Comparison of ENCODE assay signal across 11 cellular contexts in genomic region chr12:120820885-120821510, GRCh38.
DNase-seq lines count a peak whose midpoint lies in the region; ATAC-seq, FAIRE-seq and TF ChIP-seq lines count a peak whose summit lies in the region.
"Had no signal": no experiment of that assay in that cellular context is flagged by ENCODE, and none has a peak within 500 bp of the region (broad histone marks: within the 10 kb centered on the region; RNA-seq: fewer than 3 reads in every experiment).

No MANE protein-coding gene starts in this region.

- peaks cover 0 to 4% of the 10 kb centered on the region in 2 experiments for H4K20me1 ChIP-seq in H1 (replicated peaks in 1 of 2; ENCODE audit: control insufficient read depth in 1 of 2, insufficient read depth in 2 of 2, low read length in 2 of 2)

- H2AFZ ChIP-seq in H1 (ENCODE audit: low read length) = no peak overlapping the region
- H2AFZ ChIP-seq: hepatocyte had no signal

- no peak overlapping the region for H3K14ac ChIP-seq in H1 (ENCODE audit: insufficient read length)

- no peak for ATAC-seq in HG03280 (IDR thresholded peaks at IDR 0.05; ENCODE audit: unreplicated experiment)

- H3K4ac ChIP-seq in H1 (replicated peaks; ENCODE audit: insufficient read length, low read depth, low read length) = no peak overlapping the region

- no peak overlapping the region for H3K4me2 ChIP-seq in H1 (ENCODE audit: insufficient read depth in 1 of 2, low read depth in 2 of 2, low read length in 2 of 2)
- H3K4me2 ChIP-seq: hepatocyte had no signal

- H3K4me3 ChIP-seq in H1 (ENCODE audit: extremely low read depth in 1 of 4, insufficient read depth in 2 of 4, low read depth in 3 of 4, low read length in 4 of 4) = no peak overlapping the region
- H3K4me3 ChIP-seq in thyroid gland (replicated peaks in 1 of 3) = no peak overlapping the region
- no peak overlapping the region for H3K4me3 ChIP-seq in uterus
- H3K4me3 ChIP-seq: hepatocyte had no signal

- H2BK20ac ChIP-seq in H1 (ENCODE audit: low read length) = no peak overlapping the region

- H4K5ac ChIP-seq in H1 (ENCODE audit: insufficient read length, low read depth, low read length) = no peak overlapping the region

- no peak overlapping the region for H2AK5ac ChIP-seq in H1 (ENCODE audit: low read depth, low read length)

- H3K9me3 ChIP-seq in H1 (ENCODE audit: insufficient read depth in 2 of 2, low read depth in 1 of 2, low read length in 1 of 2) (no peaks in the 10 kb centered on the region), thyroid gland (no peaks in the 10 kb centered on the region), uterus (no peaks in the 10 kb centered on the region)
- H3K9me3 ChIP-seq: Caco-2 had no signal

- H2BK5ac ChIP-seq in H1 (ENCODE audit: low read depth, low read length) = no peak overlapping the region

- H3K23ac ChIP-seq in H1 (ENCODE audit: insufficient read length) = no peak overlapping the region

- no peak overlapping the region for H3K56ac ChIP-seq in H1 (replicated peaks; ENCODE audit: insufficient read length, low read depth, low read length)

- intact Hi-C loops in thyroid gland (cut with DNase I) = no loop called here
- intact Hi-C loops in uterus (cut with DNase I; ENCODE audit: low total_unique reads) = no loop called here

- no peaks in the 10 kb centered on the region for H3K23me2 ChIP-seq in H1 (ENCODE audit: low read depth, low read length)

- peaks cover 5% of the 10 kb centered on the region; the same call in 1 of the 2 replicates for H3K79me1 ChIP-seq in H1 (ENCODE audit: low read depth, low read length)

- H3K79me2 ChIP-seq in H1 (ENCODE audit: control insufficient read depth in 1 of 2, insufficient read depth in 2 of 2, low read length in 2 of 2) = peaks cover 0 to 72% of the 10 kb centered on the region in 2 experiments; a peak in 2 of 4 replicates

- POLR2A ChIA-PET in H1 (lab: Charles Lee; ENCODE audit: partially characterized antibody) = no interaction called here

- H3K18ac ChIP-seq in H1 (ENCODE audit: extremely low read depth, low read length) = no peak overlapping the region

- FAIRE-seq in H1 (lab: Jason Lieb, UNC) = no peak
- no peak for FAIRE-seq in GM12892 (lab: Jason Lieb, UNC)

- peaks cover 0 to 7% (median 3%) of the 10 kb centered on the region in 4 experiments; a peak in 2 of 7 replicates for H3K4me1 ChIP-seq in H1 (replicated peaks in 1 of 4; ENCODE audit: control insufficient read depth in 3 of 4, insufficient read depth in 4 of 4, low read length in 3 of 4)
- H3K4me1 ChIP-seq in thyroid gland = peaks cover 7 to 25% of the 10 kb centered on the region in 2 donors
- H3K4me1 ChIP-seq in uterus = peaks cover 0 to 4% of the 10 kb centered on the region in 2 donors

- H3K27ac ChIP-seq in H1 (ENCODE audit: low read depth, low read length) = no peak overlapping the region
- H3K27ac ChIP-seq in thyroid gland = no peak overlapping the region
- H3K27ac ChIP-seq in uterus = no peak overlapping the region
- H3K27ac ChIP-seq: hepatocyte had no signal

- no peak overlapping the region for H4K8ac ChIP-seq in H1 (ENCODE audit: extremely low read depth, insufficient read depth, low read length)

- no peak overlapping the region for H4K91ac ChIP-seq in H1 (replicated peaks; ENCODE audit: insufficient read length, low read length)

- no peak for TF ChIP-seq EP300 in H1 (IDR thresholded peaks at IDR 0.05; ENCODE audit: borderline replicate concordance in 1 of 2, low read depth in 2 of 2, low read length in 2 of 2)

- no peak overlapping the region for H2BK15ac ChIP-seq in H1 (ENCODE audit: low read length)

- TF ChIP-seq POLR2A in H1 (IDR thresholded peaks at IDR 0.05; ENCODE audit: control extremely low read depth in 1 of 2, low read depth in 2 of 2, low read length in 2 of 2) (no peak), GM12892 (IDR thresholded peaks at IDR 0.05; ENCODE audit: low read depth, low read length) (no peak), thyroid gland (IDR thresholded peaks at IDR 0.05) (no peak), uterus (IDR thresholded peaks at IDR 0.05) (no peak)

- no peak for TF ChIP-seq RAD21 in H1 (IDR thresholded peaks at IDR 0.05 in 1 of 2, conservative IDR thresholded peaks at IDR 0.05 in 1 of 2; ENCODE audit: low read depth in 2 of 2, low read length in 2 of 2)

- 89% methylated on average over 7 of the region's 7 CpGs; no CpG with 5 or more reads in 1 of the 2 experiments for WGBS in H1 (ENCODE audit: extremely low coverage in 1 of 2, insufficient coverage in 1 of 2, insufficient read length in 1 of 2, insufficient replicate concordance in 2 of 2, low coverage in 1 of 2, low lambda C conversion rate in 2 of 2, missing lambda C conversion rate in 1 of 2), 2 experiments
- WGBS in thyroid gland, 2 donors = 85% methylated on average over 7 of the region's 7 CpGs

- peak; percentile 96 for DNase-seq in SK-MEL-5 (ENCODE audit: low read depth, low spot score)
- peak; percentile 40 for DNase-seq in activated CD8-positive, alpha-beta memory T cell treated with anti-CD3 and anti-CD28 coated beads, Interleukin-2, amount 50 U/mL, for 4 hours
- DNase-seq in H1 (ENCODE audit: low read depth in 1 of 2, low spot score in 2 of 2) = no peak
- peak; percentile 2 for DNase-seq in stimulated activated CD8-positive, alpha-beta memory T cell treated with anti-CD3 and anti-CD28 coated beads, Interleukin-12 subunit alpha, Interleukin-12 subunit beta, amount 100 ng/mL, for 1 hour (ENCODE audit: low read depth)
- no peak for DNase-seq in GM12892 (ENCODE audit: insufficient read length)
- no peak for DNase-seq in thyroid gland
- no peak for DNase-seq in uterus
- DNase-seq: Caco-2, NCI-H748 treated with DMSO at 0.1 percent for 48 hours had no signal

- H3K36me3 ChIP-seq in H1 (ENCODE audit: control insufficient read depth in 2 of 4, insufficient read depth in 4 of 4, low read length in 3 of 4) (no peaks in the 10 kb centered on the region), thyroid gland (no peaks in the 10 kb centered on the region), uterus (no peaks in the 10 kb centered on the region)

- no peak overlapping the region for H2BK120ac ChIP-seq in H1 (replicated peaks; ENCODE audit: low read depth, low read length)

- no peak overlapping the region for H2BK12ac ChIP-seq in H1 (ENCODE audit: low read depth, low read length)

- no peaks in the 10 kb centered on the region for H3K27me3 ChIP-seq in H1 (replicated peaks in 1 of 4; ENCODE audit: control insufficient read depth in 3 of 4, extremely low read depth in 1 of 4, insufficient read depth in 3 of 4, low read length in 3 of 4)
- H3K27me3 ChIP-seq in thyroid gland = no peaks in the 10 kb centered on the region
- no peaks in the 10 kb centered on the region for H3K27me3 ChIP-seq in uterus
- H3K27me3 ChIP-seq: hepatocyte had no signal

- CTCF ChIA-PET in H1 (lab: Charles Lee; ENCODE audit: partially characterized antibody) = interaction anchor here (0.9 to 1.3 kb wide), 2 partner anchors 10 to 12 kb away, joined by 3 read pairs; no protein-coding TSS in a partner anchor

- H3K9ac ChIP-seq in H1 (replicated peaks in 1 of 4; ENCODE audit: extremely low read depth in 1 of 4, low read depth in 3 of 4, low read length in 3 of 4) = no peak overlapping the region

- no peak for TF ChIP-seq CTCF in H1 (IDR thresholded peaks at IDR 0.05; ENCODE audit: control extremely low read depth in 1 of 3, insufficient read depth in 1 of 3, low read depth in 1 of 3, low read length in 3 of 3)
- no peak for TF ChIP-seq CTCF in thyroid gland (IDR thresholded peaks at IDR 0.05)
- no peak for TF ChIP-seq CTCF in uterus (IDR thresholded peaks at IDR 0.05)

- in situ Hi-C loops in SK-MEL-5 (cut with HindIII; ENCODE audit: low pct_unique_long_range_greater_than_20kb, low sequenced_read_pairs) = no loop called here

TF ChIP-seq in H1, 55 proteins besides CTCF, POLR2A, EP300 and RAD21:
- TF ChIP-seq, protein P1, sequence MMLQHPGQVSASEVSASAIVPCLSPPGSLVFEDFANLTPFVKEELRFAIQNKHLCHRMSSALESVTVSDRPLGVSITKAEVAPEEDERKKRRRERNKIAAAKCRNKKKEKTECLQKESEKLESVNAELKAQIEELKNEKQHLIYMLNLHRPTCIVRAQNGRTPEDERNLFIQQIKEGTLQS (IDR thresholded peaks at IDR 0.05; ENCODE audit: insufficient read depth, low read depth, low read length) = no peak
- TF ChIP-seq MAFK (IDR thresholded peaks at IDR 0.05; ENCODE audit: low read depth, low read length) = peak; percentile 96

Comparison
In these comparisons a context has a peak if more than half of its experiments do, and no peak if none do; other contexts are left out.
1. DNase-seq: peak in SK-MEL-5 (single experiment), activated CD8-positive, alpha-beta memory T cell treated with anti-CD3 and anti-CD28 coated beads, Interleukin-2, amount 50 U/mL, for 4 hours (single experiment) and stimulated activated CD8-positive, alpha-beta memory T cell treated with anti-CD3 and anti-CD28 coated beads, Interleukin-12 subunit alpha, Interleukin-12 subunit beta, amount 100 ng/mL, for 1 hour (single experiment); none in H1 (0 of 2), GM12892 (single experiment), thyroid gland (0 of 2) and uterus (0 of 2).